ENCODE assay signal across 28 cellular contexts in the genomic region with DNA sequence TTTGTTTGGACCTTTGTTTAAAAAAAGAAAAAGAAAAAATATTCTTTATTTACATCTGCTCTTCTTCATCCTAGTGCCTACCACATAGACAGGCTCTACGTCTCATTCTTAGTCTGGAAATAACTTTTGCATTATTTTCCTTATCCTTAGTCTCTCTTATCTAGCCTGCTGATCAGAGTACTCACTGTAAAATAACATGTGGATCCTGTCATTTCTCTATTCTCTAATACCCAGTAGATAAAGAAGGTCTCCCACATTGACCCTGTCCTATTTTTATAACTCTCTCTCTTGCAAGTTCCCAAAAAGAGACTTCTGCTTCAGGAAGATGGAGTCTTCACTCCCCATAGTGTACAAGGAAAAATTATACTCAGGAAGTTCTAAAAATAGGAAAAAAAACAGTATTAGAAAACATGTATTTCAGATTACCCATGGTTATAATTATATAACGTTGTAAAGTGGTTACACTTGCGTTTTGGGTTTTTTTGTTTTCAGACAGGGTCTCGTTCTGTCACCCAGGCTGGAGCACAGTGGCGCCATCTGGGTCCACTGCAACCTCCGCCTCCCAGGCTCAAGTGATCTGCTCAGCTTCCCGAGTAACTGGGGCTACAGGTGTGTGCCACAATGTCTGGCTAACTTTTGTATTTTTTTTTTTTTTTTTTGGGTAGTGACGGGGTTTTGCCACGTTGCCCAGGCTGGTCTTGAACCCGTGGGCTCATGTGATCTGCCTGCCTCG. TPM values are rescaled to one million over a fixed set of nuclear protein-coding genes. Genes with fewer than 3 reads are reported as not detected.
DNase-seq lines count a peak whose midpoint lies in the region; ATAC-seq and TF ChIP-seq lines count a peak whose summit lies in the region.
"Had no signal": no experiment of that assay in that cellular context is flagged by ENCODE, and none has a peak within 500 bp of the region (broad histone marks: within the 10 kb centered on the region; RNA-seq: fewer than 3 reads in every experiment).

No MANE protein-coding gene starts in this region.

- H4K20me1 ChIP-seq in mammary epithelial cell (ENCODE audit: insufficient read depth, low read length), result peaks cover 1% of the 10 kb centered on the region
- peaks cover 4% of the 10 kb centered on the region for H4K20me1 ChIP-seq in OCI-LY7 (ENCODE audit: insufficient read depth, low read length)

- H3K4me1 Mint-ChIP-seq in MCF 10A (ENCODE audit: insufficient read depth, unreplicated experiment) (peaks cover 31% of the 10 kb centered on the region), endodermal cell (peaks cover 13% of the 10 kb centered on the region)
- H3K4me1 Mint-ChIP-seq in naive thymus-derived CD8-positive, alpha-beta T cell, result peaks cover 22 to 29% (median 25%) of the 10 kb centered on the region in 4 donors

- CTCF ChIA-PET in MCF 10A (lab: Yijun Ruan, JAX) (interaction anchor here (1.4 kb wide), 1 partner anchor 61 kb away, joined by 3 read pairs; no protein-coding TSS in a partner anchor), mammary epithelial cell (lab: Charles Lee; ENCODE audit: low non-redundant PET) (no interaction called here), OCI-LY7 (lab: Charles Lee; ENCODE audit: unreplicated experiment) (no interaction called here)

- TF ChIP-seq CTCF in MCF 10A (IDR thresholded peaks at IDR 0.05; ENCODE audit: unreplicated experiment) (no peak), mammary epithelial cell (conservative IDR thresholded peaks at IDR 0.05 in 1 of 2, IDR thresholded peaks at IDR 0.05 in 1 of 2; ENCODE audit: extremely low read depth in 1 of 2, insufficient read depth in 1 of 2, low read depth in 1 of 2, low read length in 2 of 2) (no peak), OCI-LY7 (conservative IDR thresholded peaks at IDR 0.05; ENCODE audit: low read length) (peak; percentile 33; the same call in 1 of the 2 replicates), endodermal cell (conservative IDR thresholded peaks at IDR 0.05) (peak; percentile 53)

- H3K9me3 ChIP-seq in mammary epithelial cell (replicated peaks; ENCODE audit: insufficient read depth, low read length) (no peaks in the 10 kb centered on the region), OCI-LY7 (ENCODE audit: low read length) (no peaks in the 10 kb centered on the region), endodermal cell (ENCODE audit: control insufficient read depth, low read length) (no peaks in the 10 kb centered on the region)
- H3K9me3 ChIP-seq: esophagus muscularis mucosa, gastroesophageal sphincter, right atrium auricular region, spleen, transverse colon had no signal

- POLR2A ChIA-PET in MCF 10A (lab: Yijun Ruan, JAX) (interaction anchor here (0.9 kb wide), 1 partner anchor 13 kb away, joined by 3 read pairs; no protein-coding TSS in a partner anchor), OCI-LY7 (lab: Charles Lee) (interaction anchor here (1.0 kb wide), 1 partner anchor 16 kb away, joined by 3 read pairs; no protein-coding TSS in a partner anchor)
- POLR2A ChIA-PET in naive thymus-derived CD8-positive, alpha-beta T cell (lab: Charles Lee), result no interaction called here

- no peak for ATAC-seq in naive thymus-derived CD8-positive, alpha-beta T cell
- ATAC-seq: activated CD8-positive, alpha-beta memory T cell treated with anti-CD3 and anti-CD28 coated beads, Interleukin-2, amount 10 ng/mL, durations not matched to agents 7 days and 5 days; CD8-positive, alpha-beta T cell; effector memory CD8-positive, alpha-beta T cell; gastroesophageal sphincter had no signal

- BruUV-seq in MCF 10A (replicated peaks; lab: Mats Ljungman, UMichigan) (TSS peak; percentile 13), mammary epithelial cell (replicated peaks; lab: Mats Ljungman, UMichigan) (no TSS peak), OCI-LY7 (replicated peaks; lab: Mats Ljungman, UMichigan) (no TSS peak)

- H3K79me2 ChIP-seq in mammary epithelial cell (ENCODE audit: insufficient read depth, low read length) (peaks cover 80% of the 10 kb centered on the region), OCI-LY7 (ENCODE audit: insufficient read depth, low read depth, low read length) (peaks cover 43% of the 10 kb centered on the region)

- H3K9ac ChIP-seq in mammary epithelial cell (ENCODE audit: insufficient read depth, low read length) (no peak overlapping the region), endodermal cell (ENCODE audit: extremely low read depth, low read length, poor library complexity, severe bottlenecking) (no peak overlapping the region)

- no peaks in the 10 kb centered on the region for H3K9me3 Mint-ChIP-seq in MCF 10A (ENCODE audit: unreplicated experiment)
- no peaks in the 10 kb centered on the region for H3K9me3 Mint-ChIP-seq in endodermal cell
- H3K9me3 Mint-ChIP-seq in naive thymus-derived CD8-positive, alpha-beta T cell, result no peaks in the 10 kb centered on the region
- H3K9me3 Mint-ChIP-seq: activated CD4-positive, alpha-beta T cell treated with anti-CD3 and anti-CD28 coated beads, Interleukin-2, amount 10 ng/mL, durations not matched to agents 7 days and 5 days; CD8-positive, alpha-beta T cell; effector memory CD8-positive, alpha-beta T cell had no signal

- H2AFZ ChIP-seq in mammary epithelial cell (ENCODE audit: low read depth, low read length) (no peak overlapping the region), OCI-LY7 (ENCODE audit: low read length) (no peak overlapping the region)

- peaks cover 65% of the 10 kb centered on the region for H3K36me3 Mint-ChIP-seq in MCF 10A (ENCODE audit: insufficient read depth, unreplicated experiment)
- peaks cover 50% of the 10 kb centered on the region for H3K36me3 Mint-ChIP-seq in endodermal cell (ENCODE audit: low read depth)
- peaks cover 6 to 59% (median 10%) of the 10 kb centered on the region in 3 donors for H3K36me3 Mint-ChIP-seq in naive thymus-derived CD8-positive, alpha-beta T cell

- H3K27ac ChIP-seq in mammary epithelial cell (ENCODE audit: insufficient read depth, low read depth, low read length), result no peak overlapping the region
- no peak overlapping the region for H3K27ac ChIP-seq in OCI-LY7 (ENCODE audit: low read depth, low read length, poor library complexity, severe bottlenecking)
- H3K27ac ChIP-seq in endodermal cell (ENCODE audit: low read depth, low read length), result no peak overlapping the region
- H3K27ac ChIP-seq: esophagus muscularis mucosa, gastroesophageal sphincter, right atrium auricular region, spleen, transverse colon had no signal

- WGBS in mammary epithelial cell (ENCODE audit: low coverage, missing lambda C conversion rate), result 97% methylated on average over 11 of the region's 11 CpGs
- WGBS in endodermal cell (ENCODE audit: insufficient coverage in 1 of 2, insufficient read length in 1 of 2), 2 experiments, result 96 to 100% methylated on average over 2 to 11 of the region's 11 CpGs

- in situ Hi-C loops in mammary epithelial cell (cut with MboI; ENCODE audit: low sequenced_read_pairs in 2 of 2), result no loop called here

- H3K27me3 Mint-ChIP-seq in MCF 10A (ENCODE audit: insufficient read depth, unreplicated experiment), result no peaks in the 10 kb centered on the region
- H3K27me3 Mint-ChIP-seq in endodermal cell (ENCODE audit: insufficient read depth), result no peaks in the 10 kb centered on the region
- no peaks in the 10 kb centered on the region for H3K27me3 Mint-ChIP-seq in naive thymus-derived CD8-positive, alpha-beta T cell
- H3K27me3 Mint-ChIP-seq: activated CD4-positive, alpha-beta T cell treated with anti-CD3 and anti-CD28 coated beads, Interleukin-2, amount 10 ng/mL, durations not matched to agents 7 days and 5 days; activated CD8-positive, alpha-beta memory T cell treated with anti-CD3 and anti-CD28 coated beads, Interleukin-2, amount 10 ng/mL, durations not matched to agents 7 days and 5 days; effector memory CD8-positive, alpha-beta T cell had no signal

- DNase-seq in MCF 10A (ENCODE audit: unreplicated experiment), result no peak
- DNase-seq in mammary epithelial cell, result no peak
- no peak for DNase-seq in OCI-LY7 (ENCODE audit: low spot score)
- DNase-seq in endodermal cell, result peak; percentile 69
- no peak for DNase-seq in naive thymus-derived CD8-positive, alpha-beta T cell
- DNase-seq in AG08395 (ENCODE audit: low spot score), result no peak
- no peak for DNase-seq in amygdala (lab: John Stamatoyannopoulos, UW)
- DNase-seq in NCI-H128 (lab: John Stamatoyannopoulos, UW; ENCODE audit: unreplicated experiment), result no peak
- DNase-seq: activated CD4-positive, alpha-beta T cell treated with anti-CD3 and anti-CD28 coated beads, Interleukin-2, amount 10 ng/mL, durations not matched to agents 7 days and 5 days; activated CD8-positive, alpha-beta memory T cell treated with anti-CD3 and anti-CD28 coated beads, Interleukin-2, amount 10 ng/mL, durations not matched to agents 7 days and 5 days; activated naive CD4-positive, alpha-beta T cell treated with anti-CD3 and anti-CD28 coated beads, Interleukin-2, amount 50 U/mL, for 16 hours; CD8-positive, alpha-beta T cell; cortex of kidney; DMS153; effector memory CD8-positive, alpha-beta T cell; Karpas-422; MV-4-11; NCI-H146; NCI-H446 treated with DMSO at 0.1 percent for 48 hours; OCI-M1; SHP77; spleen; T1000; transverse colon had no signal

- H3K4me3 Mint-ChIP-seq in MCF 10A (ENCODE audit: unreplicated experiment) (no peak overlapping the region), endodermal cell (no peak overlapping the region)
- no peak overlapping the region for H3K4me3 Mint-ChIP-seq in naive thymus-derived CD8-positive, alpha-beta T cell
- H3K4me3 Mint-ChIP-seq: activated CD4-positive, alpha-beta T cell treated with anti-CD3 and anti-CD28 coated beads, Interleukin-2, amount 10 ng/mL, durations not matched to agents 7 days and 5 days; activated CD8-positive, alpha-beta memory T cell treated with anti-CD3 and anti-CD28 coated beads, Interleukin-2, amount 10 ng/mL, durations not matched to agents 7 days and 5 days; CD8-positive, alpha-beta T cell; effector memory CD8-positive, alpha-beta T cell; neural crest cell had no signal

- dilution Hi-C loops in mammary epithelial cell (cut with HindIII; ENCODE audit: low sequenced_read_pairs), result no loop called here

- no peaks in the 10 kb centered on the region for H3K9me2 ChIP-seq in OCI-LY7 (ENCODE audit: insufficient read depth, low read length)

- H3K27ac Mint-ChIP-seq in MCF 10A (ENCODE audit: low read depth, unreplicated experiment) (no peak overlapping the region), endodermal cell (no peak overlapping the region)
- peak overlapping the region in 6 of 10 donors; percentile 3 to 59 (median 32) for H3K27ac Mint-ChIP-seq in naive thymus-derived CD8-positive, alpha-beta T cell
- H3K27ac Mint-ChIP-seq: activated CD4-positive, alpha-beta T cell treated with anti-CD3 and anti-CD28 coated beads, Interleukin-2, amount 10 ng/mL, durations not matched to agents 7 days and 5 days; activated CD8-positive, alpha-beta memory T cell treated with anti-CD3 and anti-CD28 coated beads, Interleukin-2, amount 10 ng/mL, durations not matched to agents 7 days and 5 days; CD8-positive, alpha-beta T cell had no signal

- intact Hi-C loops in MCF 10A (cut with micrococcal nuclease) (no loop called here), mammary epithelial cell (cut with micrococcal nuclease) (no loop called here), OCI-LY7 (cut with micrococcal nuclease; ENCODE audit: unreplicated experiment) (no loop called here)

- no peak overlapping the region for H3K4me2 ChIP-seq in mammary epithelial cell (ENCODE audit: insufficient read depth, low read depth, low read length)
- H3K4me2 ChIP-seq in OCI-LY7 (ENCODE audit: low read length), result no peak overlapping the region

- H3K4me1 ChIP-seq in mammary epithelial cell (ENCODE audit: insufficient read depth, low read length) (peaks cover 7% of the 10 kb centered on the region), OCI-LY7 (ENCODE audit: insufficient read depth, low read length, poor library complexity, severe bottlenecking) (peaks cover 17% of the 10 kb centered on the region), endodermal cell (ENCODE audit: control insufficient read depth, insufficient read depth, low read length) (no peaks in the 10 kb centered on the region)

- H3K36me3 ChIP-seq in mammary epithelial cell (ENCODE audit: insufficient read depth, low read length) (peaks cover 24% of the 10 kb centered on the region), OCI-LY7 (ENCODE audit: insufficient read depth, low read length) (peaks cover 62% of the 10 kb centered on the region), endodermal cell (ENCODE audit: control insufficient read depth, insufficient read depth, low read length) (peaks cover 36% of the 10 kb centered on the region)
- H3K36me3 ChIP-seq: transverse colon had no signal

- H3K4me3 ChIP-seq in mammary epithelial cell (replicated peaks in 1 of 3; ENCODE audit: insufficient read depth in 1 of 3, low read depth in 2 of 3, low read length in 3 of 3) (no peak overlapping the region), OCI-LY7 (ENCODE audit: low read depth, low read length, poor library complexity, severe bottlenecking) (no peak overlapping the region), endodermal cell (ENCODE audit: low read length) (no peak overlapping the region)
- H3K4me3 ChIP-seq: esophagus muscularis mucosa, gastroesophageal sphincter, right atrium auricular region, spleen, transverse colon had no signal

- no peaks in the 10 kb centered on the region for H3K27me3 ChIP-seq in mammary epithelial cell (ENCODE audit: insufficient read depth, low read length)
- H3K27me3 ChIP-seq in endodermal cell (ENCODE audit: control insufficient read depth, insufficient read depth, low read length, poor library complexity, severe bottlenecking), result no peaks in the 10 kb centered on the region
- H3K27me3 ChIP-seq: esophagus muscularis mucosa, gastroesophageal sphincter, right atrium auricular region, spleen, transverse colon had no signal

RNA-seq across cellular contexts. Expression of a gene that starts 23.8 kb away (rescaled TPM):
- 69.6 and 72.3 TPM in 2 replicates for total RNA-seq in MCF 10A (2022)
- 10 to 100 TPM; 51.0 to 55.2 TPM for total RNA-seq in mammary epithelial cell
- polyA plus RNA-seq in mammary epithelial cell, result 23.5 TPM
- polyA minus RNA-seq in mammary epithelial cell, result 59.2 TPM
- total RNA-seq in OCI-LY7 (2014; rRNA removed; shearing (Covaris generic)), result 18.1 and 20.0 TPM in 2 replicates
- total RNA-seq in OCI-LY7 (2022), result 34.8 and 37.6 TPM in 2 replicates
- total RNA-seq in endodermal cell, result 10 to 100 TPM; 20.3 to 51.0 TPM
- polyA plus RNA-seq in endodermal cell (2013, experiment 1 of 2), result 13.0 TPM
- 14.6 TPM for polyA plus RNA-seq in endodermal cell (2013, experiment 2 of 2)
- 10 to 100 TPM; 71.1 to 75.1 TPM for total RNA-seq in naive thymus-derived CD8-positive, alpha-beta T cell
- polyA plus RNA-seq in naive thymus-derived CD8-positive, alpha-beta T cell, result 10 to 100 TPM; 30.3 to 32.4 (median 30.4) TPM

Comparison
In these comparisons a context has a peak if more than half of its experiments do, and no peak if none do; other contexts are left out.
1. H3K27ac Mint-ChIP-seq: peak in naive thymus-derived CD8-positive, alpha-beta T cell (6 of 10); none in MCF 10A (single experiment) and endodermal cell (single experiment).
2. CTCF ChIP-seq: peak in OCI-LY7 (single experiment) and endodermal cell (single experiment); none in MCF 10A (single experiment) and mammary epithelial cell (0 of 2).